Comparison of ENCODE assay signal across 24 cellular contexts in genomic region chr18:78683191-78684010, GRCh38.
"Had no signal": no experiment of that assay in that cellular context is flagged by ENCODE, and none has a peak within 500 bp of the region (broad histone marks: within the 10 kb centered on the region; RNA-seq: fewer than 3 reads in every experiment).

No MANE protein-coding gene starts in this region.

- H3K36me3 ChIP-seq: MG63, SJSA1 had no signal

- DNase-seq: IMR-90, Karpas-422, KG1, MG63, NCI-H1092, NCI-H1105 treated with DMSO at 0.1 percent for 48 hours, NCI-H1417 treated with DMSO at 0.1 percent for 48 hours, NCI-H146, NCI-H1694 treated with DMSO at 0.1 percent for 48 hours, NCI-H1930, NCI-H2081, NCI-H2107, NCI-H2227 treated with DMSO at 0.1 percent for 48 hours, NCI-H446, NCI-H510A, NCI-H524 treated with DMSO at 0.1 percent for 48 hours, NCI-H69, NCI-H774, Right ventricle myocardium superior, RPMI8226, SIG-M5 had no signal

- H3K9me3 ChIP-seq: MG63 had no signal

- H3K27me3 ChIP-seq: SJSA1 had no signal

- ATAC-seq: HepG2 had no signal

- H3K27ac ChIP-seq: SJSA1, SK-N-MC had no signal

- H3K4me1 ChIP-seq: SJSA1 had no signal

- H3K4me3 ChIP-seq: MG63, SJSA1, SK-N-MC had no signal
